In the genomic region with DNA sequence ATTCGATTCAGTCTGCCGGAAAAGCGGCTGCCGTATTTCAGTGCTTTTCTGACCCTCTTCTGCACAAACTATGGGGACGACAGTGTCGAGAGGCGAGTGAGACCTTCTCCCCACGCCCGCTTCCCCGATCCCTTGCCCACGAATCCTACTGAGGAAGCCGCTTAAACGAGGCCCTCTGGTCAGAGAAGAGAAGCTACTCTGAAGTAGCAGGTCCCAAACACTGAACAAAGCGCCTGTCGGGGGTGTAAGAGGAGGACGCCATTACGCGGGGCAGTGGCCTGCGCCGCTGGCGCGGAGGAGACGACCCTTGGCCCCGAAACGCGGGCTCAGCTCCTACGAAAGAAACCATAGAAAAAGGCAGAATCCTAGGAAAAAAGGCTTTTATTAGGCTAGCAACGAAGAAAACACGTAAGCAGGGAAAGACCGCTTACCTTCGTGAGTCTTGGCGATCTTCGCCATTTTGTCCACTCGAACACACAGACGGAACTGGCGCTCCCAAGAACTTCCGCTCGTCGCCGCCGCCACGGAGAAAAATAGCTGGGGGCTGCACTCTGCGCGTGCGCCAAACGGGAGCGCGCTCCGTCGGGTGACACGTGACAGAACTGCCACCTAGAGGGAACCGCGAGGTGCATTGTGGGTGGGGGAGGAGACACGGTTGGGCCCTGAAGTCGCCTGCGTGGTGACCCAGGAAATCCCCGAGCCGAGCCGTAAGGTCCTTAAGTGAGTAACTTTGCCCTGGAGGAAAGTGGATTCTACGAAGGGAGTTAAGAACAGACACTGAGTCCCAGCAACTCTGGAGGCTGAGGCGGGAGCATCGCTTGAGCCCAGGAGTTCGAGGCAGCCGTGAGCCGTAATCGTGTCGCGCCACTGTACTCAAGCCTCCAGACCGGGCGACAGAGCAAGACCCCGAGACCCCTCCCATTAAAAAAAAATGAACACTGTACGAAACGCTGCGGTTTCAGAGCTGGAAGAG, we compare ENCODE assay signal across 8 cellular contexts. TPM values are rescaled to one million over a fixed set of nuclear protein-coding genes. Genes with fewer than 3 reads are reported as not detected.
A peak's percentile ranks its signal among the peaks of the same experiment; 100 is the strongest.
DNase-seq lines count a peak whose midpoint lies in the region; ATAC-seq lines count a peak whose summit lies in the region.

A gene with protein sequence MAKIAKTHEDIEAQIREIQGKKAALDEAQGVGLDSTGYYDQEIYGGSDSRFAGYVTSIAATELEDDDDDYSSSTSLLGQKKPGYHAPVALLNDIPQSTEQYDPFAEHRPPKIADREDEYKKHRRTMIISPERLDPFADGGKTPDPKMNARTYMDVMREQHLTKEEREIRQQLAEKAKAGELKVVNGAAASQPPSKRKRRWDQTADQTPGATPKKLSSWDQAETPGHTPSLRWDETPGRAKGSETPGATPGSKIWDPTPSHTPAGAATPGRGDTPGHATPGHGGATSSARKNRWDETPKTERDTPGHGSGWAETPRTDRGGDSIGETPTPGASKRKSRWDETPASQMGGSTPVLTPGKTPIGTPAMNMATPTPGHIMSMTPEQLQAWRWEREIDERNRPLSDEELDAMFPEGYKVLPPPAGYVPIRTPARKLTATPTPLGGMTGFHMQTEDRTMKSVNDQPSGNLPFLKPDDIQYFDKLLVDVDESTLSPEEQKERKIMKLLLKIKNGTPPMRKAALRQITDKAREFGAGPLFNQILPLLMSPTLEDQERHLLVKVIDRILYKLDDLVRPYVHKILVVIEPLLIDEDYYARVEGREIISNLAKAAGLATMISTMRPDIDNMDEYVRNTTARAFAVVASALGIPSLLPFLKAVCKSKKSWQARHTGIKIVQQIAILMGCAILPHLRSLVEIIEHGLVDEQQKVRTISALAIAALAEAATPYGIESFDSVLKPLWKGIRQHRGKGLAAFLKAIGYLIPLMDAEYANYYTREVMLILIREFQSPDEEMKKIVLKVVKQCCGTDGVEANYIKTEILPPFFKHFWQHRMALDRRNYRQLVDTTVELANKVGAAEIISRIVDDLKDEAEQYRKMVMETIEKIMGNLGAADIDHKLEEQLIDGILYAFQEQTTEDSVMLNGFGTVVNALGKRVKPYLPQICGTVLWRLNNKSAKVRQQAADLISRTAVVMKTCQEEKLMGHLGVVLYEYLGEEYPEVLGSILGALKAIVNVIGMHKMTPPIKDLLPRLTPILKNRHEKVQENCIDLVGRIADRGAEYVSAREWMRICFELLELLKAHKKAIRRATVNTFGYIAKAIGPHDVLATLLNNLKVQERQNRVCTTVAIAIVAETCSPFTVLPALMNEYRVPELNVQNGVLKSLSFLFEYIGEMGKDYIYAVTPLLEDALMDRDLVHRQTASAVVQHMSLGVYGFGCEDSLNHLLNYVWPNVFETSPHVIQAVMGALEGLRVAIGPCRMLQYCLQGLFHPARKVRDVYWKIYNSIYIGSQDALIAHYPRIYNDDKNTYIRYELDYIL (minus strand): TSS at position 488 of the 973 bp plus-strand sequence. CDS start 29 bp downstream, at position 459.

- peaks cover 41 to 48% of the 10 kb centered on the region in 2 donors for H3K4me1 Mint-ChIP-seq in effector memory CD8-positive, alpha-beta T cell (ENCODE audit: low read depth in 2 of 2)

- ATAC-seq in GM21360 (IDR thresholded peaks at IDR 0.05; ENCODE audit: unreplicated experiment) = peak; percentile 96
- peak; percentile 95 for ATAC-seq in effector memory CD8-positive, alpha-beta T cell (replicated peaks)

- H3K27ac Mint-ChIP-seq in effector memory CD8-positive, alpha-beta T cell = peak within 1 kb of the TSS; percentile 99

- H3K4me3 Mint-ChIP-seq in effector memory CD8-positive, alpha-beta T cell = peak within 1 kb of the TSS; percentile 98

- H3K27me3 Mint-ChIP-seq in effector memory CD8-positive, alpha-beta T cell = no peaks in the 10 kb centered on the region

- no peaks in the 10 kb centered on the region for H3K9me3 Mint-ChIP-seq in effector memory CD8-positive, alpha-beta T cell

- peak; percentile 98 for DNase-seq in COLO668 (lab: John Stamatoyannopoulos, UW; ENCODE audit: unreplicated experiment)
- DNase-seq in HT1080 (ENCODE audit: low read depth) = peak; percentile 97
- peak; percentile 97 for DNase-seq in NOMO-1 treated with DMSO at 0.1 percent for 48 hours (lab: John Stamatoyannopoulos, UW; ENCODE audit: unreplicated experiment)
- peak; percentile 98 to 99 for DNase-seq in activated CD8-positive, alpha-beta memory T cell treated with anti-CD3 and anti-CD28 coated beads for 4 hours (ENCODE audit: low read depth in 2 of 2)
- DNase-seq in effector memory CD8-positive, alpha-beta T cell = peak; percentile 98 to 99 (median 99)
- peak; percentile 99 for DNase-seq in medulla oblongata (ENCODE audit: extremely low spot score)
- DNase-seq in stimulated activated CD8-positive, alpha-beta memory T cell treated with anti-CD3 and anti-CD28 coated beads, Interleukin-12 subunit alpha, Interleukin-12 subunit beta, amount 100 ng/mL, for 1 hour (ENCODE audit: low read depth) = peak; percentile 98

- peaks cover 34% of the 10 kb centered on the region for H3K36me3 Mint-ChIP-seq in effector memory CD8-positive, alpha-beta T cell (ENCODE audit: insufficient read depth)

RNA-seq across cellular contexts. Expression of the gene that starts here (rescaled TPM):
- 137 and 168 TPM in 2 replicates for total RNA-seq in HT1080 (2014; rRNA removed; shearing (Covaris generic))
- 113 and 135 TPM in 2 replicates for polyA plus RNA-seq in HT1080 (2015; cell fraction: cytosol; rRNA removed)
- polyA plus RNA-seq in HT1080 (2015; cell fraction: nucleus; rRNA removed) = 1,039 and 1,147 TPM in 2 replicates

Comparison
In these comparisons a context has a peak if more than half of its experiments do, and no peak if none do; other contexts are left out.
1. Peak in every context shown above with its lines: DNase-seq and ATAC-seq.